Comparison of ENCODE assay signal across 26 cellular contexts in the genomic region with DNA sequence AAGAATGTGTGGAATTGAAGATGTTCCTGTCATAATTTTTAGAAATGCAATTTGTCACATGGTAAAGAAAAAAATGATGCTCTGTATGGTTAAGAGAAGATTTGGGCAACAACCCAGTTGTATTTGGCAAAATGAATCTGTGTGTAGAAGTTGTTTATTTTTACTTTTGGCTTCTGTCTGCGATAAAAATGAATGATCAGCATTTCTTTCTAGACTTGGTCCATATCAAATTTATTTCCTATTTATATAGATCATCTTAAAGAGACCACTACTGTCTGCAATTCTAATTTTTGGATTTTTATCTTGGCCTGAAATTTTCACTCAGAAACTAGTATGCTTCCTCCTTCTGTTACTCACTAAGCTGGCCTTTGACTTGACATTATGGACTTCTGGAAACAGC.
"Had no signal": no experiment of that assay in that cellular context is flagged by ENCODE, and none has a peak within 500 bp of the region (broad histone marks: within the 10 kb centered on the region; RNA-seq: fewer than 3 reads in every experiment).

No MANE protein-coding gene starts in this region.

- DNase-seq: stimulated activated CD4-positive, alpha-beta T cell treated with anti-CD3 and anti-CD28 coated beads, Interleukin-2, amount 100 ng/mL, for 48 hours; stimulated activated CD4-positive, alpha-beta T cell treated with anti-CD3 and anti-CD28 coated beads, Interleukin-4, amount 100 ng/mL, for 1 hour; stimulated activated CD4-positive, alpha-beta T cell treated with anti-CD3 and anti-CD28 coated beads, Interleukin-4, amount 100 ng/mL, for 24 hours; stimulated activated CD4-positive, alpha-beta T cell treated with anti-CD3 and anti-CD28 coated beads, Interleukin-4, amount 100 ng/mL, for 4 hours; stimulated activated CD8-positive, alpha-beta memory T cell treated with anti-CD3 and anti-CD28 coated beads, Interleukin-4, amount 100 ng/mL, for 48 hours; stimulated activated naive B cell treated with anti-CD40 and anti-IgM and Interleukin-4, amounts not matched to agents 10 μg/mL and 1 μg/mL and 100 μg/mL, for 72 hours; stimulated activated naive CD4-positive, alpha-beta T cell; stimulated activated naive CD4-positive, alpha-beta T cell treated with Interleukin-2 at 50 U/mL for 16 hours; stimulated activated naive CD8-positive, alpha-beta T cell treated with anti-CD3 and anti-CD28 coated beads, Interleukin-15, amount 100 ng/mL, for 72 hours; stimulated activated naive CD8-positive, alpha-beta T cell treated with anti-CD3 and anti-CD28 coated beads, Interleukin-15, Interleukin-2, amounts not matched to agents 100 U/mL and 50 U/mL, for 24 hours; stomach; substantia nigra; testis; thyroid gland; tibial artery; transverse colon; trophoblast cell; upper lobe of left lung; upper lobe of right lung had no signal

- H3K27me3 ChIP-seq: stomach, suprapubic skin, testis, thyroid gland, tibial artery, tibial nerve, transverse colon, upper lobe of left lung, upper lobe of right lung, vagina had no signal

- H3K27ac ChIP-seq: stomach, suprapubic skin, testis, thoracic aorta, thyroid gland, tibial artery, tibial nerve, transverse colon, upper lobe of left lung, upper lobe of right lung, vagina had no signal

- H3K4me1 ChIP-seq: stomach, suprapubic skin, testis, thyroid gland, tibial artery, tibial nerve, transverse colon, upper lobe of left lung, upper lobe of right lung, vagina had no signal

- FAIRE-seq: urothelium cell line had no signal

- ATAC-seq: stimulated activated effector memory CD8-positive, alpha-beta T cell treated with anti-CD3 and anti-CD28 coated beads, Interleukin-12 subunit alpha, Interleukin-12 subunit beta, amount 100 ng/mL, for 72 hours; stimulated activated memory B cell treated with anti-CD40 and anti-IgM and Interleukin-4, amounts not matched to agents 10 μg/mL and 1 μg/mL and 100 μg/mL, for 72 hours; stimulated activated naive B cell treated with anti-CD40 and anti-IgM and Interleukin-4, amounts not matched to agents 10 μg/mL and 1 μg/mL and 100 μg/mL, for 72 hours; stimulated activated naive CD8-positive, alpha-beta T cell treated with anti-CD3 and anti-CD28 coated beads, Interleukin-15, amount 100 ng/mL, for 72 hours; stimulated activated naive CD8-positive, alpha-beta T cell treated with anti-CD3 and anti-CD28 coated beads, Interleukin-15, Interleukin-2, amounts not matched to agents 100 U/mL and 50 U/mL, for 24 hours; upper lobe of right lung had no signal

- H3K9me3 ChIP-seq: stomach, suprapubic skin, testis, thoracic aorta, thyroid gland, tibial artery, tibial nerve, transverse colon, upper lobe of left lung, upper lobe of right lung, vagina had no signal

- H3K36me3 ChIP-seq: stomach, suprapubic skin, thoracic aorta, thyroid gland, tibial artery, tibial nerve, transverse colon, upper lobe of left lung, upper lobe of right lung, vagina had no signal

- H3K4me3 ChIP-seq: stomach, suprapubic skin, testis, thoracic aorta, thyroid gland, tibial artery, tibial nerve, transverse colon, upper lobe of left lung, upper lobe of right lung, vagina had no signal
